ENCODE assay signal across 8 cellular contexts in the genomic region with DNA sequence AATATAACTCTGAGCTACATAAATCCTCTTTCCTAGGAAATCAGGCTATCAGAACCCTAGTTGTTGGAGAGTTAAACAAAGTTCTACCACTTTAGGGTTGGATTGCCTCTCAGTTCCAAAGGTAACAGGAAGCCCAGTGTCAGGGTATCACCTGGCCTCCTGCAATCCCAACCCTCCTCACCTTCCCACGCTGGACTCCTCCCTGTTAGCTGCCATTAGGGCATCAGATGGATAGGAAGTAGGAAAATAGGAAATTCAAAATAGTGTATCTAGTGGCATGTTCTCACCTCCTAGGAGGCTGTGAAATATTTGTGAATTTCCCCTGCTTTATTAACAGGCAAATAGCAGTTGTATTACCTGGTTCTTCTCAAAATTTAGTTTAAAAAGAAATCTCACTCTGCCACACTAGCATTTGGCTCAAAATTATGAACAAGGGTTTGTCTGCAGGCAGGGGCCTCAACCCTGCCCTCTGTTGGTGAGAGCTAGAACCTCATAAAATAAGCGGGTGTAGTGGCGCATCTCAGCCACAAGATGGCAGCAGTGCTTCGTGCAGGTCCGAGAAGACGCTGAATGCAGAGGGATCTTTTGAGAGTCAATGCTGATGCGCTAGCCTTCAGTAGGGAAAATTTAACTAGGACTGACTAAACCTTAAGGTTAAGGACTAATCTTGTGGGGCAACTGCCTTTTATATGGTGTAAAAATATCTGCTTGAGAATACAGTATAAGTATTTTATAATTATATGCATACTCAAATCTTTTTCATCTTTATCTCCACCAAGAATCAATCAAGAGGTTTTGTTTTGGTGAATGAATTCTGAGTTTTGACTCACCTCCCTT.
DNase-seq lines count a peak whose midpoint lies in the region; ATAC-seq and TF ChIP-seq lines count a peak whose summit lies in the region.

No MANE protein-coding gene starts in this region.

- no peaks in the 10 kb centered on the region for H3K27me3 ChIP-seq in ascending aorta

- no peak overlapping the region for H3K4me3 Mint-ChIP-seq in T-helper 2 cell treated with Interferon-gamma antibody and Interleukin-4, amounts not matched to agents 5 μg/mL and 100 μg/mL, for 36 hours

- no peak overlapping the region for H3K27ac ChIP-seq in ascending aorta

- peak; percentile 99 to 100 (median 100) for TF ChIP-seq CTCF in ascending aorta (IDR thresholded peaks at IDR 0.05)

- H3K4me1 ChIP-seq in ascending aorta, result no peaks in the 10 kb centered on the region

- no peak overlapping the region for H3K27ac Mint-ChIP-seq in T-helper 2 cell treated with Interferon-gamma antibody and Interleukin-4, amounts not matched to agents 5 μg/mL and 100 μg/mL, for 36 hours

- no peaks in the 10 kb centered on the region for H3K36me3 ChIP-seq in ascending aorta

- ATAC-seq in GM18499 (IDR thresholded peaks at IDR 0.05; ENCODE audit: insufficient read depth, unreplicated experiment) (peak; percentile 70), HG02943 (IDR thresholded peaks at IDR 0.05; ENCODE audit: low read depth, unreplicated experiment) (peak; percentile 70)

- H3K9me3 Mint-ChIP-seq in T-helper 2 cell treated with Interferon-gamma antibody and Interleukin-4, amounts not matched to agents 5 μg/mL and 100 μg/mL, for 36 hours, result no peaks in the 10 kb centered on the region

- no peaks in the 10 kb centered on the region for H3K36me3 Mint-ChIP-seq in T-helper 2 cell treated with Interferon-gamma antibody and Interleukin-4, amounts not matched to agents 5 μg/mL and 100 μg/mL, for 36 hours (ENCODE audit: low read depth)

- intact Hi-C loops in ascending aorta (cut with DNase I), result loop anchor here (1.0 to 10.0 kb wide), 5 partner anchors 173 to 913 kb away; no protein-coding TSS in a partner anchor

- peaks cover 10% of the 10 kb centered on the region for H3K27me3 Mint-ChIP-seq in T-helper 2 cell treated with Interferon-gamma antibody and Interleukin-4, amounts not matched to agents 5 μg/mL and 100 μg/mL, for 36 hours (ENCODE audit: low read depth)

- no peaks in the 10 kb centered on the region for H3K9me3 ChIP-seq in ascending aorta

- no peaks in the 10 kb centered on the region for H3K4me1 Mint-ChIP-seq in T-helper 2 cell treated with Interferon-gamma antibody and Interleukin-4, amounts not matched to agents 5 μg/mL and 100 μg/mL, for 36 hours (ENCODE audit: low read depth)

- no peak overlapping the region for H3K4me3 ChIP-seq in ascending aorta
- no peak overlapping the region for H3K4me3 ChIP-seq in skeletal muscle cell (ENCODE audit: low read depth, low read length)

- peak; percentile 62 for DNase-seq in A172 (ENCODE audit: low spot score)
- peak; percentile 62 for DNase-seq in NCI-H1694 treated with DMSO at 0.1 percent for 48 hours (lab: John Stamatoyannopoulos, UW)
- peak; percentile 71 for DNase-seq in T-helper 2 cell treated with Interferon-gamma antibody and Interleukin-4, amounts not matched to agents 5 μg/mL and 100 μg/mL, for 36 hours (ENCODE audit: low spot score)
- peak in 1 of 2 donors; percentile 85 for DNase-seq in ascending aorta (ENCODE audit: low spot score in 2 of 2)
- peak; percentile 61 for DNase-seq in hepatic stellate cell (ENCODE audit: low spot score)
- peak; percentile 35 for DNase-seq in skeletal muscle cell (ENCODE audit: low read depth)
